8 cellular contexts compared by ENCODE assay signal in genomic region chr16:89972244-89973234, GRCh38. TPM values are rescaled to one million over a fixed set of nuclear protein-coding genes. Genes with fewer than 3 reads are reported as not detected.
A peak's percentile ranks its signal among the peaks of the same experiment; 100 is the strongest.
DNase-seq lines count a peak whose midpoint lies in the region; ATAC-seq and TF ChIP-seq lines count a peak whose summit lies in the region.

No MANE protein-coding gene starts in this region.

- H3K4me3 ChIP-seq in choroid plexus epithelial cell (ENCODE audit: low read depth, low read length), result peak overlapping the region; percentile 99

- TF ChIP-seq CTCF in AG09319 (IDR thresholded peaks at IDR 0.05; ENCODE audit: low read depth, low read length) (no peak), choroid plexus epithelial cell (conservative IDR thresholded peaks at IDR 0.05; ENCODE audit: low read depth, low read length) (no peak)

- ATAC-seq in GM18909 (IDR thresholded peaks at IDR 0.05; ENCODE audit: poor library complexity, unreplicated experiment) (peak; percentile 83), HG03139 (IDR thresholded peaks at IDR 0.05; ENCODE audit: unreplicated experiment) (peak; percentile 80), left colon (peak; percentile 85)

- intact Hi-C loops in left colon (cut with DNase I, micrococcal nuclease), result no loop called here

- DNase-seq in AG09319 (ENCODE audit: extremely low read depth, low read depth) (peak; percentile 71), NCI-H345 treated with DMSO at 0.1 percent for 48 hours (lab: John Stamatoyannopoulos, UW; ENCODE audit: unreplicated experiment) (peak; percentile 62), choroid plexus epithelial cell (ENCODE audit: low read depth) (peak; percentile 92), left colon (peak; percentile 87 to 91)
- DNase-seq in activated CD4-positive, alpha-beta T cell treated with anti-CD3 and anti-CD28 coated beads for 24 hours (ENCODE audit: low read depth in 2 of 2), result peak; percentile 84 to 85
- peak; percentile 74 to 86 (median 79) for DNase-seq in stimulated activated CD4-positive, alpha-beta T cell treated with anti-CD3 and anti-CD28 coated beads, Interleukin-1b, Interleukin-23, amount 100 ng/mL, for 24 hours (ENCODE audit: low read depth in 4 of 4, low spot score in 1 of 4)

RNA-seq across cellular contexts. Expression of gene DEF8, which starts 24.0 kb away (rescaled TPM):
- total RNA-seq in left colon, result 10 to 100 TPM; 25.4 to 34.0 TPM

RNA-seq across cellular contexts. Expression of gene DBNDD1, which starts 46.7 kb away (rescaled TPM):
- 1 to 10 TPM; 3.8 to 4.9 TPM for total RNA-seq in left colon

RNA-seq across cellular contexts. Expression of gene TUBB3, which starts 49.4 kb away (rescaled TPM):
- 1 to 10 TPM; 3.3 to 4.2 TPM for total RNA-seq in left colon

RNA-seq across cellular contexts. Expression of gene MC1R, which starts 53.9 kb away (rescaled TPM):
- total RNA-seq in left colon, result 1 to 10 TPM; 2.1 to 4.3 TPM

Comparison
In these comparisons a context has a peak if more than half of its experiments do, and no peak if none do; other contexts are left out.
1. Peak in every context shown above with its lines: DNase-seq, ATAC-seq and H3K4me3 ChIP-seq.